Comparison of ENCODE assay signal across 18 cellular contexts in genomic region chr1:178694923-178695525, GRCh38. TPM values are rescaled to one million over a fixed set of nuclear protein-coding genes. Genes with fewer than 3 reads are reported as not detected.
A peak's percentile ranks its signal among the peaks of the same experiment; 100 is the strongest.
DNase-seq lines count a peak whose midpoint lies in the region; ATAC-seq, FAIRE-seq and TF ChIP-seq lines count a peak whose summit lies in the region.
"Had no signal": no experiment of that assay in that cellular context is flagged by ENCODE, and none has a peak within 500 bp of the region (broad histone marks: within the 10 kb centered on the region; RNA-seq: fewer than 3 reads in every experiment).

No MANE protein-coding gene starts in this region.

- H3K4me2 ChIP-seq in GM23338 = no peak overlapping the region

- DNase-seq in GM23338 (ENCODE audit: low spot score) (peak; percentile 38), T-helper 17 cell (no peak), left kidney (ENCODE audit: low read depth, low spot score) (peak; percentile 11), small intestine (peak; percentile 13), esophagus muscularis mucosa (ENCODE audit: extremely low spot score) (no peak), colonic mucosa (no peak)
- no peak for DNase-seq in activated naive CD8-positive, alpha-beta T cell treated with anti-CD3 and anti-CD28 coated beads for 36 hours
- DNase-seq: BE2C; CD8-positive, alpha-beta T cell; COR-L47; DMS153; DMS79 treated with DMSO at 0.1 percent for 48 hours; GF-D8; GM23248; H7 had no signal

- H3K4me1 ChIP-seq in GM23338 (ENCODE audit: insufficient read depth) (no peaks in the 10 kb centered on the region), small intestine (ENCODE audit: control insufficient read depth in 2 of 2, insufficient read depth in 1 of 2, low read depth in 1 of 2, low read length in 1 of 2) (no peaks in the 10 kb centered on the region), esophagus muscularis mucosa (no peaks in the 10 kb centered on the region), colonic mucosa (no peaks in the 10 kb centered on the region)
- H3K4me1 ChIP-seq: BE2C had no signal

- peaks cover 10% of the 10 kb centered on the region; the same call in 2 of the 3 replicates for H3K4me1 Mint-ChIP-seq in GM23338
- H3K4me1 Mint-ChIP-seq in T-helper 17 cell = no peaks in the 10 kb centered on the region
- no peaks in the 10 kb centered on the region for H3K4me1 Mint-ChIP-seq in activated naive CD8-positive, alpha-beta T cell treated with anti-CD3 and anti-CD28 coated beads for 36 hours

- H2AFZ ChIP-seq in GM23338 = no peak overlapping the region
- H2AFZ ChIP-seq: GM23248 had no signal

- H3K9me3 ChIP-seq in T-helper 17 cell (ENCODE audit: control insufficient read depth, low read length, poor library complexity, severe bottlenecking) (no peaks in the 10 kb centered on the region), small intestine (ENCODE audit: control insufficient read depth, low read depth) (no peaks in the 10 kb centered on the region), esophagus muscularis mucosa (no peaks in the 10 kb centered on the region), colonic mucosa (no peaks in the 10 kb centered on the region)

- H4K20me1 ChIP-seq in GM23338 (replicated peaks; ENCODE audit: insufficient read depth) = no peaks in the 10 kb centered on the region

- 70 to 81% (median 71%) methylated on average over 2 of the region's 2 CpGs for WGBS in small intestine, 3 donors
- 94% methylated on average over 2 of the region's 2 CpGs for WGBS in esophagus muscularis mucosa

- H3K27me3 ChIP-seq in GM23338 (ENCODE audit: insufficient read depth) (no peaks in the 10 kb centered on the region), small intestine (ENCODE audit: control insufficient read depth in 2 of 2, insufficient read depth in 2 of 2, low read length in 2 of 2) (no peaks in the 10 kb centered on the region), esophagus muscularis mucosa (no peaks in the 10 kb centered on the region), colonic mucosa (no peaks in the 10 kb centered on the region)
- H3K27me3 ChIP-seq: BE2C had no signal

- no peaks in the 10 kb centered on the region; the same call in 2 of the 3 replicates for H3K9me3 Mint-ChIP-seq in GM23338
- H3K9me3 Mint-ChIP-seq in activated naive CD8-positive, alpha-beta T cell treated with anti-CD3 and anti-CD28 coated beads for 36 hours = no peaks in the 10 kb centered on the region
- H3K9me3 Mint-ChIP-seq: CD8-positive, alpha-beta T cell had no signal

- H3K36me3 Mint-ChIP-seq in GM23338 (ENCODE audit: low read depth) (no peaks in the 10 kb centered on the region), T-helper 17 cell (ENCODE audit: low read depth) (no peaks in the 10 kb centered on the region)
- H3K36me3 Mint-ChIP-seq in activated naive CD8-positive, alpha-beta T cell treated with anti-CD3 and anti-CD28 coated beads for 36 hours = no peaks in the 10 kb centered on the region
- H3K36me3 Mint-ChIP-seq: CD8-positive, alpha-beta T cell had no signal

- H3K9ac ChIP-seq in colonic mucosa (ENCODE audit: low read depth in 2 of 2, low read length in 2 of 2) = no peak overlapping the region
- H3K9ac ChIP-seq: GM23248 had no signal

- no peak for FAIRE-seq in small intestine (lab: Jason Lieb, UNC)
- FAIRE-seq: A204.1, D721Med had no signal

- TF ChIP-seq CTCF in GM23338 (conservative IDR thresholded peaks at IDR 0.05; ENCODE audit: low read depth in 2 of 2) (no peak), esophagus muscularis mucosa (IDR thresholded peaks at IDR 0.05) (no peak), colonic mucosa (IDR thresholded peaks at IDR 0.05) (no peak)

- H3K4me3 ChIP-seq in GM23338 (no peak overlapping the region), small intestine (ENCODE audit: low read depth in 1 of 2, low read length in 2 of 2) (no peak overlapping the region), esophagus muscularis mucosa (no peak overlapping the region), colonic mucosa (no peak overlapping the region)
- H3K4me3 ChIP-seq: GM23248 had no signal

- no peak for ATAC-seq in GM23338
- no peak for ATAC-seq in T-helper 17 cell
- ATAC-seq: CD8-positive, alpha-beta T cell had no signal

- no peaks in the 10 kb centered on the region for H3K36me3 ChIP-seq in GM23338 (ENCODE audit: insufficient read depth)
- no peaks in the 10 kb centered on the region for H3K36me3 ChIP-seq in small intestine (ENCODE audit: control insufficient read depth in 2 of 2, insufficient read depth in 2 of 2, low read length in 2 of 2)
- H3K36me3 ChIP-seq in esophagus muscularis mucosa = no peaks in the 10 kb centered on the region
- no peaks in the 10 kb centered on the region for H3K36me3 ChIP-seq in colonic mucosa
- H3K36me3 ChIP-seq: BE2C had no signal

- H3K9me2 ChIP-seq in GM23338 (ENCODE audit: insufficient read depth) = no peaks in the 10 kb centered on the region

- TF ChIP-seq POLR2A in esophagus muscularis mucosa (IDR thresholded peaks at IDR 0.05; ENCODE audit: low read depth) = no peak

- H3K27ac ChIP-seq in GM23338 (ENCODE audit: low read depth) (no peak overlapping the region), small intestine (ENCODE audit: low read depth in 1 of 2, low read length in 1 of 2) (no peak overlapping the region), esophagus muscularis mucosa (replicated peaks in 1 of 4) (no peak overlapping the region), colonic mucosa (no peak overlapping the region)
- H3K27ac ChIP-seq: C4-2B, GM23248 had no signal

- H3K27ac Mint-ChIP-seq in GM23338 (no peak overlapping the region), T-helper 17 cell (peak overlapping the region; percentile 27)
- H3K27ac Mint-ChIP-seq in activated naive CD8-positive, alpha-beta T cell treated with anti-CD3 and anti-CD28 coated beads for 36 hours = no peak overlapping the region
- H3K27ac Mint-ChIP-seq: CD8-positive, alpha-beta T cell had no signal

- intact Hi-C loops in esophagus muscularis mucosa (cut with DNase I) (no loop called here), colonic mucosa (cut with DNase I) (no loop called here)

- TF ChIP-seq EP300 in esophagus muscularis mucosa (IDR thresholded peaks at IDR 0.05) = no peak

- H3K27me3 Mint-ChIP-seq in GM23338 (ENCODE audit: insufficient read depth, low read depth, poor library complexity) (no peaks in the 10 kb centered on the region), T-helper 17 cell (peaks cover 4% of the 10 kb centered on the region)
- H3K27me3 Mint-ChIP-seq in activated naive CD8-positive, alpha-beta T cell treated with anti-CD3 and anti-CD28 coated beads for 36 hours = no peaks in the 10 kb centered on the region

- H3K4me3 Mint-ChIP-seq in GM23338 (no peak overlapping the region), T-helper 17 cell (no peak overlapping the region)
- no peak overlapping the region for H3K4me3 Mint-ChIP-seq in activated naive CD8-positive, alpha-beta T cell treated with anti-CD3 and anti-CD28 coated beads for 36 hours
- H3K4me3 Mint-ChIP-seq: CD8-positive, alpha-beta T cell had no signal

- H3F3A ChIP-seq in GM23338 (replicated peaks; ENCODE audit: low read depth) = no peaks in the 10 kb centered on the region

- H3K79me2 ChIP-seq in GM23338 (replicated peaks; ENCODE audit: insufficient read depth) = no peaks in the 10 kb centered on the region

TF ChIP-seq in GM23338, 12 proteins besides CTCF, POLR2A, EP300 and RAD21 (continues in another document):
- TF ChIP-seq STAT1 (IDR thresholded peaks at IDR 0.05; ENCODE audit: unreplicated experiment) (no peak), EZH2 (IDR thresholded peaks at IDR 0.05; ENCODE audit: low read depth, unreplicated experiment) (no peak), JUNB (IDR thresholded peaks at IDR 0.05; ENCODE audit: unreplicated experiment) (no peak), CREB1 (CRISPR knock-in tag; IDR thresholded peaks at IDR 0.05; ENCODE audit: low read depth) (no peak)

RNA-seq across cellular contexts. Expression of gene RALGPS2, which starts 30.0 kb away (rescaled TPM):
- 28.6 and 31.2 TPM in 2 replicates for total RNA-seq in GM23338 (2014; rRNA removed; shearing (Covaris generic))
- polyA plus RNA-seq in GM23338 (2016; fragmentation: Nextera tagmentation; extraction: Ambion mirVana) (8.1 and 8.8 TPM in 2 replicates), small intestine (1 to 10 TPM; 5.2 to 8.3 (median 5.4) TPM)
- total RNA-seq in T-helper 17 cell (10 to 100 TPM in 1 of 2 donors, 1 to 10 TPM in 1; 6.8 to 17.0 TPM), esophagus muscularis mucosa (10 to 100 TPM in 3 of 4 donors, 1 to 10 TPM in 1; 9.3 to 22.8 (median 17.3) TPM), colonic mucosa (10 to 100 TPM; 23.5 to 49.1 TPM)
- total RNA-seq in activated naive CD8-positive, alpha-beta T cell treated with anti-CD3 and anti-CD28 coated beads for 36 hours = 1 to 10 TPM; 5.0 to 6.6 TPM

Comparison
In these comparisons a context has a peak if more than half of its experiments do, and no peak if none do; other contexts are left out.
1. DNase-seq: peak in GM23338 (single experiment), left kidney (single experiment) and small intestine (single experiment); none in T-helper 17 cell (0 of 3), esophagus muscularis mucosa (single experiment), colonic mucosa (single experiment) and activated naive CD8-positive, alpha-beta T cell treated with anti-CD3 and anti-CD28 coated beads for 36 hours (single experiment).